8 cellular contexts compared by ENCODE assay signal in the genomic region with DNA sequence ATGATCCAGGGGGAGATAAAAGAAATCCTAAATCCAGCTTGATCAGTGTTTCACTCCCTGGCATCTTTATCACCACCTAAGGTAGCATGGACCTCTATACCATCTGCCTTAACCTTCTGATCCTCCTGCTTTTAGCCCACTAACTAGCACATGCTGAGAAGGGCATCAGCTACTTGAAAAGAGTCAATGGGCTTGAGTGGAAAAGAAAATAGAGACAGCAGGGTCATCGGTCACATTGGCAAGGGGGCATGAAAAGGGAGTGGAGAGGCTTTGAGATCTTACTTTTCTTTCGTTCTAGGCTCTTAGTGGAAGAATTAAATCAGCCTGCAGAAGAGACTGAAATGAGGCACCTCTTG. TPM values are rescaled to one million over a fixed set of nuclear protein-coding genes. Genes with fewer than 3 reads are reported as not detected.
A peak's percentile ranks its signal among the peaks of the same experiment; 100 is the strongest.
DNase-seq lines count a peak whose midpoint lies in the region; ATAC-seq, FAIRE-seq and TF ChIP-seq lines count a peak whose summit lies in the region.

No MANE protein-coding gene starts in this region.

- H3K4ac ChIP-seq in mesenchymal stem cell (ENCODE audit: low read depth in 1 of 2, low read length in 2 of 2): peak overlapping the region in 1 of 2 experiments; percentile 74

- SMC1A ChIA-PET in GM12878 (lab: Charles Lee; ENCODE audit: uncharacterized antibody, unreplicated experiment): interaction anchor here (0.7 to 2.1 kb wide), 7 partner anchors 41 to 113 kb away, joined by 3 to 6 read pairs (median 4); no protein-coding TSS in a partner anchor

- FAIRE-seq in GM12878 (lab: Jason Lieb, UNC): no peak

- POLR2A ChIA-PET in GM12878 (lab: Charles Lee): interaction anchor here (0.7 to 2.3 kb wide), 9 partner anchors 15 to 314 kb away, joined by 4 to 10 read pairs (median 6); a partner anchor contains a TSS

- peak overlapping the region; percentile 70 for H4K8ac ChIP-seq in mesenchymal stem cell (ENCODE audit: low read length)

- H2BK5ac ChIP-seq in mesenchymal stem cell (ENCODE audit: low read depth, low read length, poor library complexity, severe bottlenecking): no peak overlapping the region

- H3K4me2 ChIP-seq in GM12878 (ENCODE audit: control insufficient read depth, insufficient read depth) (peak overlapping the region; percentile 100), mesenchymal stem cell (ENCODE audit: low read length, poor library complexity, severe bottlenecking) (peak overlapping the region; percentile 48)

- H3K36me3 ChIP-seq in heart left ventricle: peaks cover 0 to 24% (median 14%) of the 10 kb centered on the region in 9 donors
- peaks cover 0 to 3% of the 10 kb centered on the region in 2 experiments; a peak in 2 of 4 replicates for H3K36me3 ChIP-seq in GM12878 (ENCODE audit: control insufficient read depth in 2 of 2, insufficient read depth in 2 of 2, low read length in 1 of 2)
- H3K36me3 ChIP-seq in mesenchymal stem cell (ENCODE audit: control insufficient read depth in 1 of 2, insufficient read depth in 2 of 2, low read depth in 1 of 2, low read length in 2 of 2): peaks cover 12 to 30% of the 10 kb centered on the region in 2 experiments
- peaks cover 0 to 12% of the 10 kb centered on the region in 2 donors for H3K36me3 ChIP-seq in vagina

- H3K27me3 ChIP-seq in heart left ventricle: no peaks in the 10 kb centered on the region
- no peaks in the 10 kb centered on the region for H3K27me3 ChIP-seq in GM12878 (replicated peaks in 1 of 2; ENCODE audit: control insufficient read depth in 2 of 2, insufficient read depth in 2 of 2, low read length in 1 of 2)
- H3K27me3 ChIP-seq in mesenchymal stem cell (ENCODE audit: control insufficient read depth in 1 of 2, insufficient read depth in 1 of 2, low read length in 2 of 2): no peaks in the 10 kb centered on the region
- H3K27me3 ChIP-seq in vagina: no peaks in the 10 kb centered on the region

- no peak for TF ChIP-seq CTCF in heart left ventricle (IDR thresholded peaks at IDR 0.05)
- TF ChIP-seq CTCF in GM12878 (IDR thresholded peaks at IDR 0.05 in 2 of 3, conservative IDR thresholded peaks at IDR 0.05 in 1 of 3; ENCODE audit: control insufficient read depth in 2 of 3, extremely low read depth in 1 of 3, insufficient read depth in 1 of 3, low read depth in 3 of 3, low read length in 3 of 3): no peak
- TF ChIP-seq CTCF in vagina (IDR thresholded peaks at IDR 0.05): no peak

- BruUV-seq in GM12878 (replicated peaks; lab: Mats Ljungman, UMichigan): TSS peak; percentile 88

- H2BK120ac ChIP-seq in mesenchymal stem cell (ENCODE audit: low read depth, low read length): no peak overlapping the region

- H3K4me1 ChIP-seq in heart left ventricle (peaks cover 0 to 40% (median 19%) of the 10 kb centered on the region in 12 donors), GM12878 (ENCODE audit: control insufficient read depth, insufficient read depth, low read length) (peaks cover 15% of the 10 kb centered on the region; the same call in 1 of the 2 replicates), mesenchymal stem cell (ENCODE audit: control insufficient read depth, insufficient read depth, low read depth, low read length) (peaks cover 11% of the 10 kb centered on the region), vagina (peaks cover 35% of the 10 kb centered on the region)

- TF ChIP-seq POLR2A in heart left ventricle (IDR thresholded peaks at IDR 0.05): no peak
- no peak for TF ChIP-seq POLR2A in GM12878 (IDR thresholded peaks at IDR 0.05; ENCODE audit: low read depth, low read length)
- no peak for TF ChIP-seq POLR2A in vagina (IDR thresholded peaks at IDR 0.05)

- no peak overlapping the region for H2BK12ac ChIP-seq in mesenchymal stem cell (ENCODE audit: low read length in 2 of 2)

- ATAC-seq in heart left ventricle (no peak), Right ventricle myocardium inferior (no peak), GM12878 (peak; percentile 3), HG02970 (IDR thresholded peaks at IDR 0.05; ENCODE audit: low FRiP score, unreplicated experiment) (no peak)

- CTCF ChIA-PET in GM12878 (lab: Yijun Ruan, JAX): interaction anchor here (1.2 to 3.7 kb wide), 6 partner anchors 14 to 86 kb away, joined by 3 to 19 read pairs (median 6); no protein-coding TSS in a partner anchor

- peak overlapping the region in 1 of 2 experiments; percentile 51 for H3K14ac ChIP-seq in mesenchymal stem cell (ENCODE audit: low read length in 2 of 2)

- H3K79me1 ChIP-seq in mesenchymal stem cell (replicated peaks; ENCODE audit: low read length, poor library complexity, severe bottlenecking): peaks cover 38% of the 10 kb centered on the region

- in situ Hi-C loops in GM12878 (cut with MboI): no loop called here

- intact Hi-C loops in heart left ventricle (cut with DNase I) (loop anchor here in 5 of 10 donors (1.0 to 5.0 kb wide), 5 partner anchors 39 to 88 kb away; a partner anchor contains a TSS), Right ventricle myocardium inferior (cut with DNase I) (loop anchor here (1.0 kb wide), 1 partner anchor 51 kb away; a partner anchor contains a TSS), GM12878 (cut with micrococcal nuclease; ENCODE audit: unreplicated experiment) (loop anchor here (5.0 kb wide), 1 partner anchor 41 kb away; no protein-coding TSS in a partner anchor), vagina (cut with DNase I) (no loop called here)

- 0 to 2% (median 1%) methylated on average over 2 of the region's 2 CpGs for WGBS in heart left ventricle, 4 donors
- WGBS in GM12878 (ENCODE audit: insufficient coverage, insufficient replicate concordance, low lambda C conversion rate, missing lambda C conversion rate): 0% methylated on average over 2 of the region's 2 CpGs
- WGBS in mesenchymal stem cell: 0% methylated on average over 2 of the region's 2 CpGs

- H2AFZ ChIP-seq in GM12878 (ENCODE audit: control insufficient read depth, low read depth, low read length) (peak overlapping the region; percentile 100), mesenchymal stem cell (ENCODE audit: low read depth, low read length) (peak overlapping the region; percentile 98)

- no peak for DNase-seq in heart left ventricle
- DNase-seq in Right ventricle myocardium inferior (ENCODE audit: missing footprints): no peak
- no peak for DNase-seq in GM12878 (ENCODE audit: low read depth, low spot score)
- DNase-seq in mesenchymal stem cell: no peak
- DNase-seq in vagina (ENCODE audit: extremely low spot score in 2 of 2): no peak
- no peak for DNase-seq in stimulated activated CD4-positive, alpha-beta T cell treated with anti-CD3 and anti-CD28 coated beads, Interleukin-4, amount 100 ng/mL, for 4 hours
- no peak for DNase-seq in islet precursor cell

- H3K9me3 ChIP-seq in heart left ventricle (no peaks in the 10 kb centered on the region), GM12878 (replicated peaks; ENCODE audit: control insufficient read depth, insufficient read depth, low read length) (no peaks in the 10 kb centered on the region), mesenchymal stem cell (ENCODE audit: control insufficient read depth, low read length) (no peaks in the 10 kb centered on the region), vagina (no peaks in the 10 kb centered on the region)

- no peak for TF ChIP-seq RAD21 in GM12878 (IDR thresholded peaks at IDR 0.05; ENCODE audit: insufficient read depth, low read depth, low read length)

- TF ChIP-seq EP300 in GM12878 (IDR thresholded peaks at IDR 0.05; ENCODE audit: borderline replicate concordance in 1 of 2, control insufficient read depth in 1 of 2, low read depth in 2 of 2, low read length in 2 of 2): no peak

- no peak overlapping the region for H2BK15ac ChIP-seq in mesenchymal stem cell (ENCODE audit: low read depth, poor library complexity, severe bottlenecking)

- H3K18ac ChIP-seq in mesenchymal stem cell (ENCODE audit: low read depth in 1 of 2, low read length in 2 of 2): peak overlapping the region in 1 of 2 experiments; percentile 76

- peak overlapping the region; percentile 71 to 98 (median 87) for H3K4me3 ChIP-seq in heart left ventricle
- peak overlapping the region; percentile 79 for H3K4me3 ChIP-seq in GM12878
- H3K4me3 ChIP-seq in mesenchymal stem cell (ENCODE audit: insufficient read depth in 1 of 2, low read depth in 1 of 2, low read length in 2 of 2): peak overlapping the region; percentile 75 to 95
- H3K4me3 ChIP-seq in vagina: peak overlapping the region; percentile 69 to 86

- H3K9ac ChIP-seq in GM12878 (ENCODE audit: control insufficient read depth, insufficient read depth, low read length): peak overlapping the region; percentile 94
- H3K9ac ChIP-seq in mesenchymal stem cell (ENCODE audit: low read length): peak overlapping the region; percentile 94

- H3K23ac ChIP-seq in mesenchymal stem cell (ENCODE audit: low read length in 2 of 2): no peak overlapping the region

- H3K79me2 ChIP-seq in GM12878 (ENCODE audit: control insufficient read depth, insufficient read depth, low read length): peaks cover 22% of the 10 kb centered on the region

- no peak overlapping the region for H4K91ac ChIP-seq in mesenchymal stem cell (ENCODE audit: low read length)

- RAD21 ChIA-PET in GM12878 (lab: Charles Lee; ENCODE audit: unreplicated experiment): interaction anchor here (0.8 to 3.3 kb wide), 8 partner anchors 22 to 88 kb away, joined by 3 to 19 read pairs (median 6); a partner anchor contains a TSS

- no peak overlapping the region for H2AK5ac ChIP-seq in mesenchymal stem cell (ENCODE audit: low read length, severe bottlenecking)

- H3K27ac ChIP-seq in heart left ventricle: peak overlapping the region; percentile 87 to 98 (median 96)
- peak overlapping the region; percentile 98 for H3K27ac ChIP-seq in GM12878 (ENCODE audit: control insufficient read depth, insufficient read depth)
- peak overlapping the region; percentile 1 for H3K27ac ChIP-seq in mesenchymal stem cell (ENCODE audit: low read length, poor library complexity, severe bottlenecking)
- H3K27ac ChIP-seq in vagina: peak overlapping the region; percentile 96

- H4K20me1 ChIP-seq in GM12878 (ENCODE audit: control insufficient read depth, insufficient read depth): no peaks in the 10 kb centered on the region

RNA-seq across cellular contexts. Expression of a gene that starts 0.2 kb away (rescaled TPM):
- total RNA-seq in heart left ventricle (10 to 100 TPM; 11.9 to 27.1 (median 18.8) TPM), Right ventricle myocardium inferior (27.6 TPM), GM12878 (2014; rRNA removed) (16.8 and 20.2 TPM in 2 replicates), GM12878 (2014; rRNA removed; fragmentation: Illumina TruSeq; extraction: Trizol) (11.5 and 12.4 TPM in 2 replicates), GM12878 (2021) (14.9 and 17.1 TPM in 2 replicates), vagina (34.4 TPM)
- polyA plus RNA-seq in heart left ventricle (10 to 100 TPM; 10.5 to 18.9 TPM), GM12878 (2011; rRNA removed) (23.7 and 36.3 TPM in 2 replicates), GM12878 (2014; fragmentation: Illumina TruSeq; extraction: Trizol) (22.2 and 27.3 TPM in 2 replicates), GM12878 (2014; fragmentation: Nextera tagmentation; extraction: Ambion mirVana) (1 to 10 TPM; 1.7 to 4.4 TPM), GM12878 (2014; rRNA removed) (27.1 and 30.7 TPM in 2 replicates), GM12878 (2016; fragmentation: Nextera tagmentation; extraction: Ambion mirVana) (10 to 100 TPM; 16.0 to 17.2 TPM)
- 61.9 and 67.4 TPM in 2 replicates for total RNA-seq in GM12878 (2013; cell fraction: nucleolus; rRNA removed)
- 10.3 TPM for polyA plus RNA-seq in GM12878 (2011; ENCODE audit: low read depth)
- 48.4 and 52.3 TPM in 2 replicates for polyA plus RNA-seq in GM12878 (2011; cell fraction: cytosol; rRNA removed)
- 147 and 170 TPM in 2 replicates for polyA plus RNA-seq in GM12878 (2011; cell fraction: nucleus; rRNA removed)
- polyA plus RNA-seq in GM12878 (2012): 18.4 and 19.2 TPM in 2 replicates
- 31.0 and 42.7 TPM in 2 replicates for polyA minus RNA-seq in GM12878 (2011; rRNA and poly(A)+ RNA removed)
- 9.1 and 18.2 TPM in 2 replicates for polyA minus RNA-seq in GM12878 (2011; cell fraction: cytosol; rRNA and poly(A)+ RNA removed)
- polyA minus RNA-seq in GM12878 (2011; cell fraction: nucleus; rRNA and poly(A)+ RNA removed): 26.5 and 36.1 TPM in 2 replicates
- polyA plus RNA-seq in mesenchymal stem cell (2013, experiment 1 of 2): 11.8 TPM
- 11.1 TPM for polyA plus RNA-seq in mesenchymal stem cell (2013, experiment 2 of 2)

RNA-seq across cellular contexts. Expression of a gene that starts 0.6 kb away (rescaled TPM):
- total RNA-seq in heart left ventricle (10 to 100 TPM in 8 of 9 donors, 1 to 10 TPM in 1; 7.6 to 19.7 (median 14.7) TPM), Right ventricle myocardium inferior (19.7 TPM), GM12878 (2014; rRNA removed) (39.2 and 42.8 TPM in 2 replicates), GM12878 (2014; rRNA removed; fragmentation: Illumina TruSeq; extraction: Trizol) (43.4 and 51.1 TPM in 2 replicates), GM12878 (2021) (39.3 and 43.5 TPM in 2 replicates), vagina (14.0 TPM)
- polyA plus RNA-seq in heart left ventricle (10 to 100 TPM; 29.1 to 29.9 TPM), GM12878 (2011; rRNA removed) (34.0 and 39.9 TPM in 2 replicates), GM12878 (2014; fragmentation: Illumina TruSeq; extraction: Trizol) (52.7 and 62.8 TPM in 2 replicates), GM12878 (2014; fragmentation: Nextera tagmentation; extraction: Ambion mirVana) (10 to 100 TPM in 1 of 2 experiments, 1 to 10 TPM in 1; 6.1 to 11.5 TPM), GM12878 (2014; rRNA removed) (50.2 and 61.0 TPM in 2 replicates), GM12878 (2016; fragmentation: Nextera tagmentation; extraction: Ambion mirVana) (10 to 100 TPM; 48.0 to 55.7 TPM)
- total RNA-seq in GM12878 (2013; cell fraction: nucleolus; rRNA removed): 49.9 and 53.9 TPM in 2 replicates
- polyA plus RNA-seq in GM12878 (2011; ENCODE audit: low read depth): 16.0 TPM
- 41.5 and 71.0 TPM in 2 replicates for polyA plus RNA-seq in GM12878 (2011; cell fraction: cytosol; rRNA removed)
- 55.1 and 65.9 TPM in 2 replicates for polyA plus RNA-seq in GM12878 (2011; cell fraction: nucleus; rRNA removed)
- 25.8 and 27.8 TPM in 2 replicates for polyA plus RNA-seq in GM12878 (2012)
- 20.0 and 29.1 TPM in 2 replicates for polyA minus RNA-seq in GM12878 (2011; rRNA and poly(A)+ RNA removed)
- 11.4 and 12.1 TPM in 2 replicates for polyA minus RNA-seq in GM12878 (2011; cell fraction: cytosol; rRNA and poly(A)+ RNA removed)
- 8.7 and 14.6 TPM in 2 replicates for polyA minus RNA-seq in GM12878 (2011; cell fraction: nucleus; rRNA and poly(A)+ RNA removed)
- polyA plus RNA-seq in mesenchymal stem cell (2013, experiment 1 of 2): 36.9 TPM
- 39.3 TPM for polyA plus RNA-seq in mesenchymal stem cell (2013, experiment 2 of 2)

RNA-seq across cellular contexts. Expression of a gene that starts 21.9 kb away (rescaled TPM):
- total RNA-seq in heart left ventricle (not detected), Right ventricle myocardium inferior (not detected), GM12878 (2014; rRNA removed) (not detected in 2 replicates), GM12878 (2014; rRNA removed; fragmentation: Illumina TruSeq; extraction: Trizol) (not detected in 2 replicates), GM12878 (2021) (not detected in 2 replicates), vagina (not detected)
- polyA plus RNA-seq in heart left ventricle (not detected), GM12878 (2011; rRNA removed) (0.10 TPM in 1 of 2 replicates, not detected in the other), GM12878 (2014; fragmentation: Illumina TruSeq; extraction: Trizol) (not detected in 2 replicates), GM12878 (2014; fragmentation: Nextera tagmentation; extraction: Ambion mirVana) (not detected), GM12878 (2014; rRNA removed) (not detected in 2 replicates), GM12878 (2016; fragmentation: Nextera tagmentation; extraction: Ambion mirVana) (not detected)
- total RNA-seq in GM12878 (2013; cell fraction: nucleolus; rRNA removed): not detected in 2 replicates
- polyA plus RNA-seq in GM12878 (2011; ENCODE audit: low read depth): not detected
- not detected in 2 replicates for polyA plus RNA-seq in GM12878 (2011; cell fraction: cytosol; rRNA removed)
- not detected in 2 replicates for polyA plus RNA-seq in GM12878 (2011; cell fraction: nucleus; rRNA removed)
- not detected in 2 replicates for polyA plus RNA-seq in GM12878 (2012)
- not detected in 2 replicates for polyA minus RNA-seq in GM12878 (2011; rRNA and poly(A)+ RNA removed)
- not detected in 2 replicates for polyA minus RNA-seq in GM12878 (2011; cell fraction: cytosol; rRNA and poly(A)+ RNA removed)
- polyA minus RNA-seq in GM12878 (2011; cell fraction: nucleus; rRNA and poly(A)+ RNA removed): not detected in 2 replicates
- polyA plus RNA-seq in mesenchymal stem cell (2013, experiment 1 of 2): not detected
- polyA plus RNA-seq in mesenchymal stem cell (2013, experiment 2 of 2): not detected

RNA-seq across cellular contexts. Expression of a gene that starts 36.9 kb away (rescaled TPM):
- 1 to 10 TPM in 1 of 9 donors, under 1 TPM in 5, not detected in 3; 0.12 to 1.1 (median 0.18) TPM for total RNA-seq in heart left ventricle
- polyA plus RNA-seq in heart left ventricle: under 1 TPM; 0.06 to 0.30 TPM
- total RNA-seq in Right ventricle myocardium inferior: 0.24 TPM
- 0.96 and 1.4 TPM in 2 replicates for total RNA-seq in GM12878 (2013; cell fraction: nucleolus; rRNA removed)
- total RNA-seq in GM12878 (2014; rRNA removed): 0.44 and 0.68 TPM in 2 replicates
- total RNA-seq in GM12878 (2014; rRNA removed; fragmentation: Illumina TruSeq; extraction: Trizol): 0.37 and 0.54 TPM in 2 replicates
- total RNA-seq in GM12878 (2021): 0.24 and 0.56 TPM in 2 replicates
- polyA plus RNA-seq in GM12878 (2011; ENCODE audit: low read depth): 0.76 TPM
- polyA plus RNA-seq in GM12878 (2011; rRNA removed): 0.07 and 0.11 TPM in 2 replicates
- 0.04 and 0.12 TPM in 2 replicates for polyA plus RNA-seq in GM12878 (2011; cell fraction: cytosol; rRNA removed)
- 0.35 and 0.51 TPM in 2 replicates for polyA plus RNA-seq in GM12878 (2011; cell fraction: nucleus; rRNA removed)
- polyA plus RNA-seq in GM12878 (2012): 1.00 and 1.4 TPM in 2 replicates
- 0.25 TPM in 1 of 2 replicates, not detected in the other for polyA plus RNA-seq in GM12878 (2014; fragmentation: Illumina TruSeq; extraction: Trizol)
- under 1 TPM in 1 of 2 experiments, not detected in 1; 0.06 TPM for polyA plus RNA-seq in GM12878 (2014; fragmentation: Nextera tagmentation; extraction: Ambion mirVana)
- polyA plus RNA-seq in GM12878 (2014; rRNA removed): 0.18 and 0.28 TPM in 2 replicates
- under 1 TPM; 0.40 to 0.50 TPM for polyA plus RNA-seq in GM12878 (2016; fragmentation: Nextera tagmentation; extraction: Ambion mirVana)
- 0.22 and 0.26 TPM in 2 replicates for polyA minus RNA-seq in GM12878 (2011; rRNA and poly(A)+ RNA removed)
- polyA minus RNA-seq in GM12878 (2011; cell fraction: cytosol; rRNA and poly(A)+ RNA removed): not detected in 2 replicates
- polyA minus RNA-seq in GM12878 (2011; cell fraction: nucleus; rRNA and poly(A)+ RNA removed): 0.48 and 0.96 TPM in 2 replicates
- polyA plus RNA-seq in mesenchymal stem cell (2013, experiment 1 of 2): 0.11 TPM
- polyA plus RNA-seq in mesenchymal stem cell (2013, experiment 2 of 2): 0.04 TPM
- total RNA-seq in vagina: 2.9 TPM

RNA-seq across cellular contexts. Expression of a gene that starts 37.2 kb away (rescaled TPM):
- total RNA-seq in heart left ventricle (1 to 10 TPM in 3 of 9 donors, under 1 TPM in 5, not detected in 1; 0.20 to 3.4 (median 0.76) TPM), Right ventricle myocardium inferior (2.0 TPM), GM12878 (2014; rRNA removed) (18.8 and 18.9 TPM in 2 replicates), GM12878 (2014; rRNA removed; fragmentation: Illumina TruSeq; extraction: Trizol) (6.4 and 7.8 TPM in 2 replicates), GM12878 (2021) (26.6 and 28.6 TPM in 2 replicates), vagina (80.3 TPM)
- polyA plus RNA-seq in heart left ventricle (under 1 TPM; 0.11 to 0.39 TPM), GM12878 (2011; rRNA removed) (4.8 and 8.2 TPM in 2 replicates), GM12878 (2014; fragmentation: Illumina TruSeq; extraction: Trizol) (11.0 and 12.4 TPM in 2 replicates), GM12878 (2014; fragmentation: Nextera tagmentation; extraction: Ambion mirVana) (1 to 10 TPM; 3.5 to 4.0 TPM), GM12878 (2014; rRNA removed) (10.4 and 14.3 TPM in 2 replicates), GM12878 (2016; fragmentation: Nextera tagmentation; extraction: Ambion mirVana) (10 to 100 TPM; 10.1 to 12.1 TPM)
- total RNA-seq in GM12878 (2013; cell fraction: nucleolus; rRNA removed): 46.9 and 54.3 TPM in 2 replicates
- polyA plus RNA-seq in GM12878 (2011; ENCODE audit: low read depth): 3.1 TPM
- polyA plus RNA-seq in GM12878 (2011; cell fraction: cytosol; rRNA removed): 17.8 and 26.2 TPM in 2 replicates
- polyA plus RNA-seq in GM12878 (2011; cell fraction: nucleus; rRNA removed): 40.2 and 41.5 TPM in 2 replicates
- polyA plus RNA-seq in GM12878 (2012): 8.4 and 9.5 TPM in 2 replicates
- 9.4 and 13.9 TPM in 2 replicates for polyA minus RNA-seq in GM12878 (2011; rRNA and poly(A)+ RNA removed)
- polyA minus RNA-seq in GM12878 (2011; cell fraction: cytosol; rRNA and poly(A)+ RNA removed): 7.1 and 13.0 TPM in 2 replicates
- 11.2 and 12.2 TPM in 2 replicates for polyA minus RNA-seq in GM12878 (2011; cell fraction: nucleus; rRNA and poly(A)+ RNA removed)
- polyA plus RNA-seq in mesenchymal stem cell (2013, experiment 1 of 2): 2.3 TPM
- polyA plus RNA-seq in mesenchymal stem cell (2013, experiment 2 of 2): 1.7 TPM

Comparison
In these comparisons a context has a peak if more than half of its experiments do, and no peak if none do; other contexts are left out.
1. H3K27ac ChIP-seq: peak in every context shown above with its lines; median percentile 98 in GM12878; 96 in heart left ventricle; 96 in vagina; 1 in mesenchymal stem cell.